ENCODE assay signal across 11 cellular contexts in the genomic region with DNA sequence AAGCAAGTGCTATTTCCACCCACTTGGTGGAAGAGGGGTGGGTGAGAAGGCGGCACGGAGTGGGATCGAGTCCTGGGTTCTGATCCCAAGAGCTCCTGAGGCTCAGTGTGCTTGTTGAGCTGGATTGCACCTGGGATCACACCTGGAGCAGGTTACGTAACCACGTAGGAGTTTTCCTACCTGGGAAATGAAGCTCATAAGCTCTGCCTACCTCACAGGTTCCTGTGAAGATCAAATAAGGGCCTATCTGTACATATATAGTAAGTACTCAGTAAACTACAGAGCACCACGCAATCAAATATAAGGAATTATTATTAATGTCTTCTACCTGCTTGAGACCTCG. TPM values are rescaled to one million over a fixed set of nuclear protein-coding genes. Genes with fewer than 3 reads are reported as not detected.
DNase-seq lines count a peak whose midpoint lies in the region; ATAC-seq and TF ChIP-seq lines count a peak whose summit lies in the region.
"Had no signal": no experiment of that assay in that cellular context is flagged by ENCODE, and none has a peak within 500 bp of the region (broad histone marks: within the 10 kb centered on the region; RNA-seq: fewer than 3 reads in every experiment).

No MANE protein-coding gene starts in this region.

- no peak for ATAC-seq in activated T-cell treated with anti-CD3 and anti-CD28 coated beads, Interleukin-2, amount 50 U/mL, for 72 hours (replicated peaks in 1 of 2)
- ATAC-seq in T-cell (replicated peaks in 1 of 4), result no peak
- ATAC-seq: Right ventricle myocardium inferior had no signal

- H3K27me3 ChIP-seq in hepatocyte, result no peaks in the 10 kb centered on the region
- no peaks in the 10 kb centered on the region for H3K27me3 ChIP-seq in subcutaneous abdominal adipose tissue (ENCODE audit: control insufficient read depth in 5 of 5, insufficient read depth in 4 of 5, low read length in 5 of 5)
- H3K27me3 ChIP-seq in ascending aorta, result no peaks in the 10 kb centered on the region

- peaks cover 51% of the 10 kb centered on the region for H3K4me1 Mint-ChIP-seq in activated T-cell treated with anti-CD3 and anti-CD28 coated beads, Interleukin-2, amount 50 U/mL, for 72 hours (ENCODE audit: low read depth)
- H3K4me1 Mint-ChIP-seq in T-cell, result peaks cover 50 to 73% (median 64%) of the 10 kb centered on the region in 3 donors

- H3K36me3 ChIP-seq in hepatocyte (replicated peaks; ENCODE audit: insufficient read depth, low read depth), result no peaks in the 10 kb centered on the region
- H3K36me3 ChIP-seq in subcutaneous abdominal adipose tissue (ENCODE audit: control insufficient read depth in 5 of 5, insufficient read depth in 5 of 5, low read length in 5 of 5), result peaks cover 4 to 29% (median 10%) of the 10 kb centered on the region in 5 donors
- H3K36me3 ChIP-seq in ascending aorta, result peaks cover 4 to 40% of the 10 kb centered on the region in 2 donors

- H3K9me3 Mint-ChIP-seq in activated T-cell treated with anti-CD3 and anti-CD28 coated beads, Interleukin-2, amount 50 U/mL, for 72 hours, result no peaks in the 10 kb centered on the region
- H3K9me3 Mint-ChIP-seq in T-cell, result no peaks in the 10 kb centered on the region

- no peak overlapping the region for H3K4me3 ChIP-seq in hepatocyte
- H3K4me3 ChIP-seq in subcutaneous abdominal adipose tissue (ENCODE audit: low read depth in 1 of 5, low read length in 5 of 5), result no peak overlapping the region
- no peak overlapping the region for H3K4me3 ChIP-seq in ascending aorta

- H3K36me3 Mint-ChIP-seq in activated T-cell treated with anti-CD3 and anti-CD28 coated beads, Interleukin-2, amount 50 U/mL, for 72 hours (ENCODE audit: insufficient read depth in 2 of 2), result peaks cover 0 to 8% of the 10 kb centered on the region in 2 donors
- peaks cover 25% of the 10 kb centered on the region for H3K36me3 Mint-ChIP-seq in T-cell

- peaks cover 72% of the 10 kb centered on the region for H3K79me2 ChIP-seq in hepatocyte

- intact Hi-C loops in ascending aorta (cut with DNase I), result no loop called here

- H3K27ac ChIP-seq in hepatocyte (peak overlapping the region; percentile 64), subcutaneous abdominal adipose tissue (ENCODE audit: low read depth, low read length) (peak overlapping the region; percentile 71), ascending aorta (no peak overlapping the region)

- H3K9me3 ChIP-seq in hepatocyte (ENCODE audit: low read depth), result no peaks in the 10 kb centered on the region
- H3K9me3 ChIP-seq in subcutaneous abdominal adipose tissue (ENCODE audit: control insufficient read depth in 5 of 5, low read length in 5 of 5), result no peaks in the 10 kb centered on the region
- no peaks in the 10 kb centered on the region for H3K9me3 ChIP-seq in ascending aorta

- WGBS in hepatocyte (ENCODE audit: low lambda C conversion rate, missing lambda C conversion rate), result 83% methylated on average over 7 of the region's 7 CpGs

- no peak for DNase-seq in activated T-cell treated with anti-CD3 and anti-CD28 coated beads, Interleukin-2, amount 50 U/mL, for 72 hours
- DNase-seq in activated T-cell treated with anti-CD3 and anti-CD28 coated beads for 4 hours (no peak), T-cell (no peak), hepatocyte (ENCODE audit: low spot score) (no peak), NCI-H2227 (lab: John Stamatoyannopoulos, UW; ENCODE audit: unreplicated experiment) (no peak), ascending aorta (ENCODE audit: low spot score in 2 of 2) (no peak)
- DNase-seq in effector CD4-positive, alpha-beta T cell, result no peak
- DNase-seq: amniotic stem cell, NCI-H2029 had no signal

- peak overlapping the region; percentile 94 for H3K27ac Mint-ChIP-seq in activated T-cell treated with anti-CD3 and anti-CD28 coated beads, Interleukin-2, amount 50 U/mL, for 72 hours
- H3K27ac Mint-ChIP-seq in T-cell, result peak overlapping the region; percentile 91 to 92

- H3K27me3 Mint-ChIP-seq in activated T-cell treated with anti-CD3 and anti-CD28 coated beads, Interleukin-2, amount 50 U/mL, for 72 hours (ENCODE audit: low read depth), result no peaks in the 10 kb centered on the region
- H3K27me3 Mint-ChIP-seq in T-cell, result no peaks in the 10 kb centered on the region

- peaks cover 29% of the 10 kb centered on the region for H3K4me1 ChIP-seq in hepatocyte (ENCODE audit: insufficient read depth)
- peaks cover 0 to 41% (median 38%) of the 10 kb centered on the region in 5 donors for H3K4me1 ChIP-seq in subcutaneous abdominal adipose tissue (ENCODE audit: control insufficient read depth in 5 of 5, insufficient read depth in 5 of 5, low read length in 5 of 5)
- H3K4me1 ChIP-seq in ascending aorta, result no peaks in the 10 kb centered on the region

- H4K20me1 ChIP-seq in hepatocyte (ENCODE audit: insufficient read depth, poor library complexity, severe bottlenecking), result peaks cover 19% of the 10 kb centered on the region

- no peak overlapping the region for H3K4me2 ChIP-seq in hepatocyte

- CTCF ChIA-PET in T-cell (lab: Charles Lee), result no interaction called here

- TF ChIP-seq CTCF in hepatocyte (IDR thresholded peaks at IDR 0.05; ENCODE audit: poor library complexity), result no peak
- TF ChIP-seq CTCF in ascending aorta (IDR thresholded peaks at IDR 0.05), result no peak

- no peaks in the 10 kb centered on the region for H3K9me2 ChIP-seq in hepatocyte (replicated peaks; ENCODE audit: insufficient read depth)

- peak overlapping the region in 1 of 5 donors; percentile 13 for H3K9ac ChIP-seq in subcutaneous abdominal adipose tissue (ENCODE audit: low read length in 5 of 5)

- H3K4me3 Mint-ChIP-seq in activated T-cell treated with anti-CD3 and anti-CD28 coated beads, Interleukin-2, amount 50 U/mL, for 72 hours, result no peak overlapping the region
- no peak overlapping the region for H3K4me3 Mint-ChIP-seq in T-cell

- no peak overlapping the region for H2AFZ ChIP-seq in hepatocyte

- POLR2A ChIA-PET in T-cell (lab: Charles Lee), result no interaction called here

RNA-seq across cellular contexts. Expression of a gene that starts 11.0 kb away (rescaled TPM):
- total RNA-seq in activated T-cell treated with anti-CD3 and anti-CD28 coated beads, Interleukin-2, amount 50 U/mL, for 72 hours, result 10 to 100 TPM; 29.3 to 32.4 TPM
- total RNA-seq in T-cell (10 to 100 TPM; 35.2 to 52.7 (median 39.4) TPM), hepatocyte (57.5 and 77.2 TPM in 2 replicates), ascending aorta (21.6 TPM)
- polyA plus RNA-seq in hepatocyte, result 52.5 and 54.0 TPM in 2 replicates

Comparison
In these comparisons a context has a peak if more than half of its experiments do, and no peak if none do; other contexts are left out.
1. H3K27ac ChIP-seq: peak in hepatocyte (single experiment) and subcutaneous abdominal adipose tissue (single experiment); none in ascending aorta (0 of 2).